Comparison of ENCODE assay signal across 27 cellular contexts in the genomic region with DNA sequence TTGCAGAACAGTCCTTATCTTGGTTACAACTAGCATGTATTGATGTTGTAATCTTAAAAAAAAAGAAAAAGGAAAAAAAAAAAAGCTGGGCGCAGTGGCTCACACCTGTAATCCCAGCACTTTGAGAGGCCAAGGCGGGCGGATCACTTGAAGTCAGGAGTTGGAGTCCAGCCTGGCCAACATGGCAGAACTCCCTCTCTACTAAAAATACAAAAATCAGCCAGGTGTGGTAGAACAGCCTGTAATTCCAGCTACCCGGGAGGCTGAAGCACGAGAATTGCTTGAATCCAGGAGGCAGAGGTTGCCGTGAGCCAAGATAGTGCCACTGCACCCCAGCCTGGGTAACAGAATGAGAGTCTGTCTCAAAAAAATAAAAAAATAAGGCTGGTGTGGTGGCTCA. TPM values are rescaled to one million over a fixed set of nuclear protein-coding genes. Genes with fewer than 3 reads are reported as not detected.
DNase-seq lines count a peak whose midpoint lies in the region; TF ChIP-seq lines count a peak whose summit lies in the region.
"Had no signal": no experiment of that assay in that cellular context is flagged by ENCODE, and none has a peak within 500 bp of the region (broad histone marks: within the 10 kb centered on the region; RNA-seq: fewer than 3 reads in every experiment).

No MANE protein-coding gene starts in this region.

- peak overlapping the region; percentile 52 to 70 (median 70) for H3K27ac ChIP-seq in thyroid gland
- H3K27ac ChIP-seq: 22Rv1; A549; BLaER1; BLaER1 treated with 17β-estradiol and CSF1 and Interleukin-3, amounts not matched to agents 10 nM and 100 nM; C4-2B had no signal

- TF ChIP-seq POLR2A in thyroid gland (IDR thresholded peaks at IDR 0.05) = no peak

- WGBS in thyroid gland, 2 donors = 38 to 54% methylated on average over 6 of the region's 6 CpGs

- TF ChIP-seq CTCF in thyroid gland (IDR thresholded peaks at IDR 0.05) = no peak

- no peaks in the 10 kb centered on the region for H3K27me3 ChIP-seq in thyroid gland
- H3K27me3 ChIP-seq: BE2C; BLaER1; BLaER1 treated with 17β-estradiol and CSF1 and Interleukin-3, amounts not matched to agents 10 nM and 100 nM had no signal

- H3K9me3 ChIP-seq in thyroid gland = no peaks in the 10 kb centered on the region
- H3K9me3 ChIP-seq: A549; BE2C; BLaER1; BLaER1 treated with 17β-estradiol and CSF1 and Interleukin-3, amounts not matched to agents 10 nM and 100 nM; Caco-2 had no signal

- intact Hi-C loops in thyroid gland (cut with DNase I) = no loop called here

- peak; percentile 82 to 86 for DNase-seq in thyroid gland
- DNase-seq in occipital lobe (lab: John Stamatoyannopoulos, UW) = no peak
- DNase-seq: 8988T; ACHN; AML-193; BE2C; Caco-2; Calu3; CD4-positive, alpha-beta memory T cell; CD4-positive, alpha-beta T cell; CD4-positive, CD25-positive, alpha-beta regulatory T cell; CD8-positive, alpha-beta memory T cell; CD8-positive, alpha-beta T cell; COR-L47; DMS 273 treated with DMSO at 0.1 percent for 48 hours; DMS153; DMS53; DMS79; DMS79 treated with DMSO at 0.1 percent for 48 hours; DND-41; EL had no signal

- no peak overlapping the region for H3K4me3 ChIP-seq in thyroid gland (replicated peaks in 1 of 3)
- H3K4me3 ChIP-seq: A549; BLaER1; BLaER1 treated with 17β-estradiol and CSF1 and Interleukin-3, amounts not matched to agents 10 nM and 100 nM had no signal

- H3K4me1 ChIP-seq in thyroid gland = peaks cover 4 to 8% of the 10 kb centered on the region in 2 donors
- H3K4me1 ChIP-seq: A549, Caco-2 had no signal

- peaks cover 13 to 19% of the 10 kb centered on the region in 2 donors for H3K36me3 ChIP-seq in thyroid gland

RNA-seq across cellular contexts. Expression of gene TEAD4, which starts 25.6 kb away (rescaled TPM):
- total RNA-seq in thyroid gland = 10 to 100 TPM; 28.5 to 50.9 (median 37.0) TPM
- total RNA-seq in occipital lobe = 0.94 TPM
- total RNA-seq: B cell; CD4-positive, alpha-beta memory T cell; CD4-positive, alpha-beta T cell; CD4-positive, CD25-positive, alpha-beta regulatory T cell; CD8-positive, alpha-beta T cell had no signal

RNA-seq across cellular contexts. Expression of gene TULP3, which starts 42.9 kb away (rescaled TPM):
- 10 to 100 TPM; 20.1 to 32.3 (median 22.3) TPM for total RNA-seq in thyroid gland
- 9.7 TPM for total RNA-seq in occipital lobe

RNA-seq across cellular contexts. Expression of gene RHNO1, which starts 56.6 kb away (rescaled TPM):
- total RNA-seq in thyroid gland = 10 to 100 TPM; 14.3 to 22.2 (median 17.5) TPM
- total RNA-seq in occipital lobe = 41.5 TPM

RNA-seq across cellular contexts. Expression of gene FOXM1, which starts 56.6 kb away (rescaled TPM):
- under 1 TPM in 3 of 4 donors, not detected in 1; 0.54 to 0.67 (median 0.58) TPM for total RNA-seq in thyroid gland
- 1.1 TPM for total RNA-seq in occipital lobe

Comparison
In these comparisons a context has a peak if more than half of its experiments do, and no peak if none do; other contexts are left out.
1. RNA of gene TEAD4, which starts 25.6 kb away (total RNA-seq): 28.5 to 50.9 TPM in thyroid gland; 0.94 TPM in occipital lobe (single experiment); every median in the first group is over 10 times any median in the second.